In the genomic region with DNA sequence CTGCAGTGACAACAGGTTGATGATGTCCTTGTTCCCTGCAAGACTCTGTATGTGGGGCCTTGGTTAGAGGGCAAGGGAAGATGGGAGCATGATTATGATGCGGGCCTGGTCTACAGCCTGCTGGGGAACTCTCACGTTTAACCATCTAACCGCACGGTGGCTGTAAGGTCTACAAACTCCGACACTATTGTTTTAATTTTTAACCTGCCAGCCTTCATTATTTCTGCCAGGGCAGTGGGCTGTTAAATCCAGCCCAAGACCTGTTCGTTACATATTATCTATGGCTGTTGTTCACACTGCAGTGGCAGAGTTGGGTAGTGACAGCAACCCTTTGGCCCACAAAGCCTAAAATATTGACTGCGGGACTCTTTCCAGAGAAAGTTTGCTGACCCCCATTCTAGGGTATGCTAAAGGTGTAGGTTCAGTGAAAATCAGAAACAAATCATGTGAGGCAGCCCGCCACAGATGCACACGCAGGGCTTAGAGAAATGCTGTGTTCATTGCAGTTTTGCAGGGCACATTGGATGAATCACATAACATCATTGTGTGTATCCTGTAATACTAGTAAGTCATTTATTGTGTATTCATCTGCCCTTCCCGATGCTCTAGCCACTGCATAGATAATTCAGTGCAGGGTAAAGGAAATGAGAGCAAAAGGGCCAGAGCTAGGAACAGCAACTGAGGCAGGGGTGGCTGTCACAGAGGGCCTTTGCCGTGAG, we compare ENCODE assay signal across 18 cellular contexts. TPM values are rescaled to one million over a fixed set of nuclear protein-coding genes. Genes with fewer than 3 reads are reported as not detected.
A peak's percentile ranks its signal among the peaks of the same experiment; 100 is the strongest.
DNase-seq lines count a peak whose midpoint lies in the region; ATAC-seq and TF ChIP-seq lines count a peak whose summit lies in the region.
"Had no signal": no experiment of that assay in that cellular context is flagged by ENCODE, and none has a peak within 500 bp of the region (broad histone marks: within the 10 kb centered on the region; RNA-seq: fewer than 3 reads in every experiment).

No MANE protein-coding gene starts in this region.

- intact Hi-C loops in body of pancreas (cut with DNase I) = no loop called here

- ATAC-seq in GM19468 (IDR thresholded peaks at IDR 0.05; ENCODE audit: extremely low read depth, unreplicated experiment) (peak; percentile 29), HG03354 (IDR thresholded peaks at IDR 0.05; ENCODE audit: poor library complexity, severe bottlenecking, unreplicated experiment) (peak; percentile 69), HG03135 (IDR thresholded peaks at IDR 0.05; ENCODE audit: unreplicated experiment) (no peak), body of pancreas (no peak)
- ATAC-seq: A549; CD8-positive, alpha-beta T cell; gastroesophageal sphincter had no signal

- TF ChIP-seq CTCF in body of pancreas (IDR thresholded peaks at IDR 0.05) = no peak

- H2AFZ ChIP-seq in Karpas-422 (ENCODE audit: low read length) = no peak overlapping the region

- H4K20me1 ChIP-seq in Karpas-422 (ENCODE audit: insufficient read depth, low read depth, low read length) = no peaks in the 10 kb centered on the region

- no peaks in the 10 kb centered on the region for H3K9me3 ChIP-seq in Karpas-422 (ENCODE audit: low read length)
- H3K9me3 ChIP-seq in body of pancreas = no peaks in the 10 kb centered on the region
- H3K9me3 ChIP-seq: A549, gastroesophageal sphincter, sigmoid colon had no signal

- no peaks in the 10 kb centered on the region for H3K36me3 ChIP-seq in Karpas-422 (ENCODE audit: insufficient read depth, low read length)
- H3K36me3 ChIP-seq in body of pancreas (replicated peaks in 1 of 2; ENCODE audit: insufficient read depth in 1 of 2, low read depth in 2 of 2) = no peaks in the 10 kb centered on the region
- H3K36me3 ChIP-seq: gastroesophageal sphincter, sigmoid colon had no signal

- H3K4me3 ChIP-seq in Karpas-422 (ENCODE audit: low read length) (no peak overlapping the region), body of pancreas (no peak overlapping the region)
- H3K4me3 ChIP-seq: A549, gastroesophageal sphincter, sigmoid colon had no signal

- 83 to 85% methylated on average over 11 of the region's 11 CpGs for WGBS in body of pancreas, 2 donors

- in situ Hi-C loops in ACHN (cut with HindIII; ENCODE audit: low pct_ligation_motif_present, low pct_unique_long_range_greater_than_20kb, low sequenced_read_pairs) = no loop called here

- no peaks in the 10 kb centered on the region for H3K4me1 ChIP-seq in Karpas-422 (ENCODE audit: low read length)
- no peaks in the 10 kb centered on the region for H3K4me1 ChIP-seq in body of pancreas
- H3K4me1 ChIP-seq: A549, sigmoid colon had no signal

- H3K27me3 ChIP-seq in layer of hippocampus (ENCODE audit: control insufficient read depth, insufficient read depth, low read length) = no peaks in the 10 kb centered on the region
- H3K27me3 ChIP-seq in Karpas-422 (ENCODE audit: low read length) = no peaks in the 10 kb centered on the region
- no peaks in the 10 kb centered on the region for H3K27me3 ChIP-seq in body of pancreas
- H3K27me3 ChIP-seq: gastroesophageal sphincter, sigmoid colon had no signal

- H3K9ac ChIP-seq in Karpas-422 (ENCODE audit: low read length) = no peak overlapping the region

- peak; percentile 97 for DNase-seq in ACHN
- no peak for DNase-seq in DMS114 treated with DMSO at 0.1 percent for 48 hours (lab: John Stamatoyannopoulos, UW; ENCODE audit: unreplicated experiment)
- no peak for DNase-seq in Karpas-422
- DNase-seq in body of pancreas = no peak
- DNase-seq: activated effector memory CD4-positive, alpha-beta T cell treated with anti-CD3 and anti-CD28 coated beads, Interleukin-2, amount 50 U/mL, for 16 hours; CD8-positive, alpha-beta T cell; EL; mammary epithelial cell; NCI-H2081 treated with DMSO at 0.1 percent for 48 hours; sigmoid colon; T-helper 1 cell had no signal

- TF ChIP-seq POLR2A in body of pancreas (IDR thresholded peaks at IDR 0.05) = no peak

- H3K4me2 ChIP-seq in Karpas-422 (ENCODE audit: low read depth, low read length, poor library complexity, severe bottlenecking) = no peak overlapping the region
- H3K4me2 ChIP-seq: A549 had no signal

- H3K9me2 ChIP-seq in Karpas-422 (replicated peaks; ENCODE audit: insufficient read depth, low read length) = no peaks in the 10 kb centered on the region

- peaks cover 41% of the 10 kb centered on the region for H3K79me2 ChIP-seq in Karpas-422 (ENCODE audit: low read length)

- peak overlapping the region; percentile 12 for H3K27ac ChIP-seq in layer of hippocampus (ENCODE audit: low read depth, low read length)
- H3K27ac ChIP-seq in Karpas-422 (ENCODE audit: low read length) = no peak overlapping the region
- H3K27ac ChIP-seq in body of pancreas = no peak overlapping the region
- H3K27ac ChIP-seq: A549, gastroesophageal sphincter, sigmoid colon had no signal

RNA-seq across cellular contexts. Expression of a gene that starts 14.3 kb away (rescaled TPM):
- 13.2 and 26.8 TPM in 2 replicates for total RNA-seq in Karpas-422 (2014; rRNA removed; shearing (Covaris generic); ENCODE audit: low replicate concordance)
- 10 to 100 TPM in 1 of 2 donors, 1 to 10 TPM in 1; 7.3 to 10.1 TPM for total RNA-seq in body of pancreas

RNA-seq across cellular contexts. Expression of a gene that starts 25.8 kb away (rescaled TPM):
- 6.2 and 24.0 TPM in 2 replicates for total RNA-seq in Karpas-422 (2014; rRNA removed; shearing (Covaris generic); ENCODE audit: low replicate concordance)
- total RNA-seq in body of pancreas = not detected
- total RNA-seq: CD8-positive, alpha-beta T cell; endothelial cell of umbilical vein; mammary epithelial cell; sigmoid colon had no signal

RNA-seq across cellular contexts. Expression of a gene that starts 49.0 kb away (rescaled TPM):
- total RNA-seq in Karpas-422 (2014; rRNA removed; shearing (Covaris generic); ENCODE audit: low replicate concordance) = 4.5 and 17.6 TPM in 2 replicates
- total RNA-seq in body of pancreas = 1 to 10 TPM; 1.8 to 2.3 TPM

Comparison
In these comparisons a context has a peak if more than half of its experiments do, and no peak if none do; other contexts are left out.
1. ATAC-seq: peak in GM19468 (single experiment) and HG03354 (single experiment); none in HG03135 (single experiment) and body of pancreas (single experiment).